Comparison of ENCODE assay signal across 7 cellular contexts in the genomic region with DNA sequence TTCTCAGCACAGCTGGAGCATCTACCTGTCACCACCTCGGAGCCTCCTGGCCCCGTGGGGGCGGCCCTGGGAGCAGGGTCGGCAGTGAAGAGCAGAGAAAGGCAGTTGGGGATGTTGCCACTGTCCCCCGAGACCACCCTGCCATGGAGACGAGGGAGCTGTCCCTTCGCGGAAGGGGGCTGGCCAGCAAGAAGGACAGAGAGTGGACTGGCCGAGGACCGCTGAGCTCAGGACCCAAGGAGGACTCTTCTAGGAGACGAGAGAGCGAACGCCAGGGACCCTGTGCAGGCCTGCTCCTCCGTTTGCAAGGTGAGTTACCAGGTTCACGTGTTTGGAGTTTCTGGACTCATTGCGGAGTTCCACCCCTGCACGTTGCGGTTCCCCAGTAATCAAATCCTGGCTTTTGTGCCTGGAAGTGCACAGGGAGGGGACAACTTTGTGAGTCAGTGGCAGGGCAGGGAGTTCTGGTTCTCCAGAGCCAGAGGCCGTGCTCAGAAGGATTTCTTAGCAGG. TPM values are rescaled to one million over a fixed set of nuclear protein-coding genes. Genes with fewer than 3 reads are reported as not detected.
A peak's percentile ranks its signal among the peaks of the same experiment; 100 is the strongest.
DNase-seq lines count a peak whose midpoint lies in the region; ATAC-seq, FAIRE-seq and TF ChIP-seq lines count a peak whose summit lies in the region.

No MANE protein-coding gene starts in this region.

- POLR2A ChIA-PET in H1 (lab: Charles Lee; ENCODE audit: partially characterized antibody), result interaction anchor here (1.2 to 1.6 kb wide), 4 partner anchors 16 to 131 kb away, joined by 3 to 4 read pairs (median 4); no protein-coding TSS in a partner anchor

- no peak overlapping the region for H4K91ac ChIP-seq in H1 (replicated peaks; ENCODE audit: insufficient read length, low read length)

- no peak overlapping the region for H3K23ac ChIP-seq in H1 (ENCODE audit: insufficient read length)

- H3K14ac ChIP-seq in H1 (ENCODE audit: insufficient read length), result no peak overlapping the region

- no peak for TF ChIP-seq EP300 in H1 (IDR thresholded peaks at IDR 0.05; ENCODE audit: borderline replicate concordance in 1 of 2, low read depth in 2 of 2, low read length in 2 of 2)

- H3K27me3 ChIP-seq in NT2/D1 (ENCODE audit: insufficient read depth, insufficient read length) (no peaks in the 10 kb centered on the region), H1 (replicated peaks in 1 of 4; ENCODE audit: control insufficient read depth in 3 of 4, extremely low read depth in 1 of 4, insufficient read depth in 3 of 4, low read length in 3 of 4) (no peaks in the 10 kb centered on the region), mucosa of rectum (ENCODE audit: control insufficient read depth in 2 of 2, insufficient read depth in 2 of 2, low read length in 2 of 2) (no peaks in the 10 kb centered on the region), thyroid gland (no peaks in the 10 kb centered on the region)

- H4K8ac ChIP-seq in H1 (ENCODE audit: extremely low read depth, insufficient read depth, low read length), result peak overlapping the region; percentile 65; the same call in 1 of the 2 replicates

- DNase-seq in NT2/D1 (ENCODE audit: low read depth, low spot score) (no peak), H1 (ENCODE audit: low read depth in 1 of 2, low spot score in 2 of 2) (peak in 1 of 2 experiments; percentile 48), thyroid gland (peak in 1 of 2 donors; percentile 36), EL (no peak)
- DNase-seq in stimulated activated CD4-positive, alpha-beta T cell treated with anti-CD3 and anti-CD28 coated beads, Interleukin-2, amount 100 ng/mL, for 48 hours, result no peak

- TF ChIP-seq POLR2A in H1 (IDR thresholded peaks at IDR 0.05; ENCODE audit: control extremely low read depth in 1 of 2, low read depth in 2 of 2, low read length in 2 of 2) (no peak), thyroid gland (IDR thresholded peaks at IDR 0.05) (no peak)

- CTCF ChIA-PET in H1 (lab: Charles Lee; ENCODE audit: partially characterized antibody), result interaction anchor here (0.6 to 5.9 kb wide), 35 partner anchors 9 to 494 kb away, joined by 3 to 52 read pairs (median 5); no protein-coding TSS in a partner anchor

- WGBS in H1 (ENCODE audit: extremely low coverage in 1 of 2, insufficient coverage in 1 of 2, insufficient read length in 1 of 2, insufficient replicate concordance in 2 of 2, low coverage in 1 of 2, low lambda C conversion rate in 2 of 2, missing lambda C conversion rate in 1 of 2), 2 experiments, result 92% methylated on average over 18 of the region's 19 CpGs; no CpG with 5 or more reads in 1 of the 2 experiments
- 66 to 72% methylated on average over 15 to 19 of the region's 19 CpGs for WGBS in thyroid gland, 2 donors

- H2BK20ac ChIP-seq in H1 (ENCODE audit: low read length), result no peak overlapping the region

- TF ChIP-seq CTCF in H1 (IDR thresholded peaks at IDR 0.05; ENCODE audit: control extremely low read depth in 1 of 3, insufficient read depth in 1 of 3, low read depth in 1 of 3, low read length in 3 of 3) (no peak), thyroid gland (IDR thresholded peaks at IDR 0.05) (no peak)

- no peak overlapping the region for H3K4me2 ChIP-seq in H1 (ENCODE audit: insufficient read depth in 1 of 2, low read depth in 2 of 2, low read length in 2 of 2)

- H3K79me1 ChIP-seq in H1 (ENCODE audit: low read depth, low read length), result no peaks in the 10 kb centered on the region; the same call in 1 of the 2 replicates

- H3K27ac ChIP-seq in H1 (ENCODE audit: low read depth, low read length) (no peak overlapping the region), mucosa of rectum (ENCODE audit: low read depth in 2 of 2, low read length in 2 of 2) (peak overlapping the region; percentile 86 to 89), thyroid gland (peak overlapping the region; percentile 92 to 98 (median 95))

- H2BK12ac ChIP-seq in H1 (ENCODE audit: low read depth, low read length), result peak overlapping the region; percentile 4; the same call in 1 of the 2 replicates

- H2AK5ac ChIP-seq in H1 (ENCODE audit: low read depth, low read length), result no peak overlapping the region

- H3K79me2 ChIP-seq in H1 (ENCODE audit: control insufficient read depth in 1 of 2, insufficient read depth in 2 of 2, low read length in 2 of 2), result 0 out of 4 replicates have a peak, but pooled peaks cover 0 to 5% of the 10 kb centered on the region in 2 experiments

- no peak for FAIRE-seq in H1 (lab: Jason Lieb, UNC)

- H3K9ac ChIP-seq in NT2/D1 (ENCODE audit: insufficient read length, low read depth) (peak overlapping the region; percentile 76), H1 (replicated peaks in 1 of 4; ENCODE audit: extremely low read depth in 1 of 4, low read depth in 3 of 4, low read length in 3 of 4) (no peak overlapping the region), mucosa of rectum (ENCODE audit: low read depth in 1 of 2, low read length in 2 of 2) (peak overlapping the region in 1 of 2 donors; percentile 63)

- peaks cover 0 to 5% of the 10 kb centered on the region in 2 experiments for H4K20me1 ChIP-seq in H1 (replicated peaks in 1 of 2; ENCODE audit: control insufficient read depth in 1 of 2, insufficient read depth in 2 of 2, low read length in 2 of 2)

- intact Hi-C loops in thyroid gland (cut with DNase I), result loop anchor here (2.0 to 5.0 kb wide), 2 partner anchors 114 to 148 kb away; a partner anchor contains a TSS

- no peak overlapping the region for H4K5ac ChIP-seq in H1 (ENCODE audit: insufficient read length, low read depth, low read length)

- H3K4me3 ChIP-seq in NT2/D1 (ENCODE audit: insufficient read length, low read depth) (no peak overlapping the region), H1 (ENCODE audit: extremely low read depth in 1 of 4, insufficient read depth in 2 of 4, low read depth in 3 of 4, low read length in 4 of 4) (no peak overlapping the region), mucosa of rectum (ENCODE audit: low read length in 2 of 2) (no peak overlapping the region), thyroid gland (replicated peaks in 1 of 3) (no peak overlapping the region)

- no peak overlapping the region for H2BK120ac ChIP-seq in H1 (replicated peaks; ENCODE audit: low read depth, low read length)

- no peak overlapping the region for H2AFZ ChIP-seq in H1 (ENCODE audit: low read length)

- no peak overlapping the region; the same call in 1 of the 2 replicates for H2BK15ac ChIP-seq in H1 (ENCODE audit: low read length)

- H3K4me1 ChIP-seq in NT2/D1 (ENCODE audit: insufficient read depth, insufficient read length) (peaks cover 41% of the 10 kb centered on the region), H1 (replicated peaks in 1 of 4; ENCODE audit: control insufficient read depth in 3 of 4, insufficient read depth in 4 of 4, low read length in 3 of 4) (peaks cover 0 to 23% (median 11%) of the 10 kb centered on the region in 4 experiments; a peak in 5 of 7 replicates), mucosa of rectum (ENCODE audit: control insufficient read depth in 2 of 2, insufficient read depth in 2 of 2, low read length in 2 of 2) (peaks cover 26 to 27% of the 10 kb centered on the region in 2 donors), thyroid gland (peaks cover 37 to 47% of the 10 kb centered on the region in 2 donors)

- no peak overlapping the region for H3K56ac ChIP-seq in H1 (replicated peaks; ENCODE audit: insufficient read length, low read depth, low read length)

- TF ChIP-seq RAD21 in H1 (IDR thresholded peaks at IDR 0.05 in 1 of 2, conservative IDR thresholded peaks at IDR 0.05 in 1 of 2; ENCODE audit: low read depth in 2 of 2, low read length in 2 of 2), result no peak

- no peak overlapping the region for H3K4ac ChIP-seq in H1 (replicated peaks; ENCODE audit: insufficient read length, low read depth, low read length)

- H2BK5ac ChIP-seq in H1 (ENCODE audit: low read depth, low read length), result peak overlapping the region; percentile 27; the same call in 1 of the 2 replicates

- H3K18ac ChIP-seq in H1 (ENCODE audit: extremely low read depth, low read length), result no peak overlapping the region

- H3K9me3 ChIP-seq in NT2/D1 (ENCODE audit: insufficient read depth, low read length), result peaks cover 12% of the 10 kb centered on the region
- no peaks in the 10 kb centered on the region for H3K9me3 ChIP-seq in H1 (ENCODE audit: insufficient read depth in 2 of 2, low read depth in 1 of 2, low read length in 1 of 2)
- H3K9me3 ChIP-seq in mucosa of rectum (ENCODE audit: control insufficient read depth in 2 of 2, low read length in 2 of 2), result no peaks in the 10 kb centered on the region
- no peaks in the 10 kb centered on the region for H3K9me3 ChIP-seq in thyroid gland

- peaks cover 63% of the 10 kb centered on the region for H3K36me3 ChIP-seq in NT2/D1 (ENCODE audit: insufficient read depth, insufficient read length, low read length)
- no peaks in the 10 kb centered on the region for H3K36me3 ChIP-seq in H1 (ENCODE audit: control insufficient read depth in 2 of 4, insufficient read depth in 4 of 4, low read length in 3 of 4)
- H3K36me3 ChIP-seq in mucosa of rectum (ENCODE audit: control insufficient read depth in 2 of 2, insufficient read depth in 2 of 2, low read length in 2 of 2), result no peaks in the 10 kb centered on the region
- H3K36me3 ChIP-seq in thyroid gland, result no peaks in the 10 kb centered on the region

- ATAC-seq in HG03432 (IDR thresholded peaks at IDR 0.05; ENCODE audit: unreplicated experiment), result no peak

- peaks cover 4% of the 10 kb centered on the region; the same call in 1 of the 2 replicates for H3K23me2 ChIP-seq in H1 (ENCODE audit: low read depth, low read length)

TF ChIP-seq in H1, 55 proteins besides CTCF, POLR2A, EP300 and RAD21 (continues in another document):
- TF ChIP-seq EGR1 (IDR thresholded peaks at IDR 0.05; ENCODE audit: borderline replicate concordance, low read depth, low read length) (no peak), JUN (IDR thresholded peaks at IDR 0.05; ENCODE audit: low read depth, low read length) (no peak)
- TF ChIP-seq, protein P1, sequence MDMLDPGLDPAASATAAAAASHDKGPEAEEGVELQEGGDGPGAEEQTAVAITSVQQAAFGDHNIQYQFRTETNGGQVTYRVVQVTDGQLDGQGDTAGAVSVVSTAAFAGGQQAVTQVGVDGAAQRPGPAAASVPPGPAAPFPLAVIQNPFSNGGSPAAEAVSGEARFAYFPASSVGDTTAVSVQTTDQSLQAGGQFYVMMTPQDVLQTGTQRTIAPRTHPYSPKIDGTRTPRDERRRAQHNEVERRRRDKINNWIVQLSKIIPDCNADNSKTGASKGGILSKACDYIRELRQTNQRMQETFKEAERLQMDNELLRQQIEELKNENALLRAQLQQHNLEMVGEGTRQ (IDR thresholded peaks at IDR 0.05; ENCODE audit: low read length), result no peak

RNA-seq across cellular contexts. Expression of a gene that starts 5.6 kb away (rescaled TPM):
- 32.1 and 34.6 TPM in 2 replicates for total RNA-seq in H1 (2021; fragmentation: NEBNext Ultra II Directional; extraction: Animal tissue kit (Norgen Biotek cat#: 25700))
- polyA plus RNA-seq in H1 (2011; rRNA removed), result 13.7 and 21.0 TPM in 2 replicates
- polyA plus RNA-seq in H1 (2011; cell fraction: cytosol; rRNA removed), result 20.3 TPM
- 88.5 TPM for polyA plus RNA-seq in H1 (2011; cell fraction: nucleus; rRNA removed)
- 24.1 to 33.7 TPM (median 29.4 TPM) in 4 replicates for polyA plus RNA-seq in H1 (2012, experiment 1 of 2)
- polyA plus RNA-seq in H1 (2012, experiment 2 of 2), result 15.8 TPM
- 33.3 TPM for polyA plus RNA-seq in H1 (2013, experiment 1 of 2)
- polyA plus RNA-seq in H1 (2013, experiment 2 of 2), result 33.7 TPM
- 11.2 and 13.2 TPM in 2 replicates for polyA minus RNA-seq in H1 (2011; rRNA and poly(A)+ RNA removed)
- polyA minus RNA-seq in H1 (2011; cell fraction: cytosol; rRNA and poly(A)+ RNA removed), result 13.0 TPM
- polyA minus RNA-seq in H1 (2011; cell fraction: nucleus; rRNA and poly(A)+ RNA removed), result 28.5 TPM
- total RNA-seq in thyroid gland, result 10 to 100 TPM; 20.2 to 52.2 (median 40.5) TPM
